Comparison of ENCODE assay signal across 19 cellular contexts in genomic region chr1:12135612-12136011, GRCh38. TPM values are rescaled to one million over a fixed set of nuclear protein-coding genes. Genes with fewer than 3 reads are reported as not detected.
DNase-seq lines count a peak whose midpoint lies in the region; ATAC-seq and TF ChIP-seq lines count a peak whose summit lies in the region.
"Had no signal": no experiment of that assay in that cellular context is flagged by ENCODE, and none has a peak within 500 bp of the region (broad histone marks: within the 10 kb centered on the region; RNA-seq: fewer than 3 reads in every experiment).

No MANE protein-coding gene starts in this region.

- H3K27ac ChIP-seq in ACC112 (ENCODE audit: low read depth, low read length), result peak overlapping the region; percentile 14; the same call in 1 of the 2 replicates
- H3K27ac ChIP-seq: cardiac muscle cell, foreskin keratinocyte, KMS-11 had no signal

- peak; percentile 87 for DNase-seq in MG63
- DNase-seq in fibroblast of the conjunctiva (ENCODE audit: low read depth), result peak; percentile 34
- no peak for DNase-seq in omental fat pad (ENCODE audit: low spot score)
- no peak for DNase-seq in GF-D8 (lab: John Stamatoyannopoulos, UW)
- DNase-seq in SW480 (ENCODE audit: low spot score), result no peak
- no peak for DNase-seq in NCI-H82 (lab: John Stamatoyannopoulos, UW)
- DNase-seq: activated CD4-positive, alpha-beta T cell treated with anti-CD3 and anti-CD28 coated beads for 36 hours; activated naive CD8-positive, alpha-beta T cell treated with anti-CD3 and anti-CD28 coated beads, Interleukin-2, amount 10 ng/mL, durations not matched to agents 7 days and 5 days; activated T-cell treated with anti-CD3 and anti-CD28 coated beads, Interleukin-2, amount 50 U/mL, for 1 hour; DMS 273 treated with DMSO at 0.1 percent for 48 hours; effector memory CD8-positive, alpha-beta T cell; foreskin keratinocyte; NCI-H2227 treated with DMSO at 0.1 percent for 48 hours; stimulated activated CD4-positive, alpha-beta T cell treated with anti-CD3 and anti-CD28 coated beads, Interleukin-4, amount 100 ng/mL, for 4 hours; trophoblast cell had no signal

- H3K9me3 ChIP-seq in MG63, result no peaks in the 10 kb centered on the region

- peaks cover 20% of the 10 kb centered on the region for H3K4me1 ChIP-seq in ACC112 (ENCODE audit: control insufficient read depth, insufficient read depth, low read length, unreplicated experiment)

- H3K79me2 ChIP-seq in ACC112 (ENCODE audit: control insufficient read depth, insufficient read depth, low read length, unreplicated experiment), result no peaks in the 10 kb centered on the region

- H3K36me3 ChIP-seq in ACC112 (ENCODE audit: insufficient read depth, low read length), result no peaks in the 10 kb centered on the region
- H3K36me3 ChIP-seq in MG63, result no peaks in the 10 kb centered on the region
- H3K36me3 ChIP-seq: cardiac muscle cell had no signal

- no peak overlapping the region for H2AFZ ChIP-seq in ACC112 (ENCODE audit: low read length, unreplicated experiment)

- TF ChIP-seq CTCF in omental fat pad (IDR thresholded peaks at IDR 0.05), result no peak

- H3K27me3 ChIP-seq in ACC112 (ENCODE audit: insufficient read depth, low read length), result no peaks in the 10 kb centered on the region
- no peaks in the 10 kb centered on the region for H3K27me3 ChIP-seq in MG63
- H3K27me3 ChIP-seq: cardiac muscle cell had no signal

- no peak overlapping the region for H3K4me3 ChIP-seq in ACC112 (ENCODE audit: low read depth, low read length)
- H3K4me3 ChIP-seq in MG63, result no peak overlapping the region
- H3K4me3 ChIP-seq: cardiac muscle cell had no signal

- ATAC-seq in omental fat pad (ENCODE audit: low FRiP score), result peak; percentile 45
- ATAC-seq in GM18873 (IDR thresholded peaks at IDR 0.05; ENCODE audit: low FRiP score, unreplicated experiment), result no peak
- ATAC-seq: activated CD4-positive, alpha-beta T cell treated with anti-CD3 and anti-CD28 coated beads for 36 hours; effector memory CD8-positive, alpha-beta T cell; foreskin keratinocyte had no signal

RNA-seq across cellular contexts. Expression of gene TNFRSF1B, which starts 31.2 kb away (rescaled TPM):
- total RNA-seq in MG63 (2014; rRNA removed; shearing (Covaris generic); ENCODE audit: low replicate concordance), result 2.5 and 3.9 TPM in 2 replicates
- total RNA-seq in omental fat pad, result 100 to 1,000 TPM in 2 of 4 donors, 10 to 100 TPM in 2; 34.0 to 122 (median 84.5) TPM

Comparison
In these comparisons a context has a peak if more than half of its experiments do, and no peak if none do; other contexts are left out.
1. DNase-seq: peak in MG63 (single experiment) and fibroblast of the conjunctiva (single experiment); none in omental fat pad (single experiment), GF-D8 (single experiment), SW480 (single experiment) and NCI-H82 (single experiment).